9 cellular contexts compared by ENCODE assay signal in the genomic region with DNA sequence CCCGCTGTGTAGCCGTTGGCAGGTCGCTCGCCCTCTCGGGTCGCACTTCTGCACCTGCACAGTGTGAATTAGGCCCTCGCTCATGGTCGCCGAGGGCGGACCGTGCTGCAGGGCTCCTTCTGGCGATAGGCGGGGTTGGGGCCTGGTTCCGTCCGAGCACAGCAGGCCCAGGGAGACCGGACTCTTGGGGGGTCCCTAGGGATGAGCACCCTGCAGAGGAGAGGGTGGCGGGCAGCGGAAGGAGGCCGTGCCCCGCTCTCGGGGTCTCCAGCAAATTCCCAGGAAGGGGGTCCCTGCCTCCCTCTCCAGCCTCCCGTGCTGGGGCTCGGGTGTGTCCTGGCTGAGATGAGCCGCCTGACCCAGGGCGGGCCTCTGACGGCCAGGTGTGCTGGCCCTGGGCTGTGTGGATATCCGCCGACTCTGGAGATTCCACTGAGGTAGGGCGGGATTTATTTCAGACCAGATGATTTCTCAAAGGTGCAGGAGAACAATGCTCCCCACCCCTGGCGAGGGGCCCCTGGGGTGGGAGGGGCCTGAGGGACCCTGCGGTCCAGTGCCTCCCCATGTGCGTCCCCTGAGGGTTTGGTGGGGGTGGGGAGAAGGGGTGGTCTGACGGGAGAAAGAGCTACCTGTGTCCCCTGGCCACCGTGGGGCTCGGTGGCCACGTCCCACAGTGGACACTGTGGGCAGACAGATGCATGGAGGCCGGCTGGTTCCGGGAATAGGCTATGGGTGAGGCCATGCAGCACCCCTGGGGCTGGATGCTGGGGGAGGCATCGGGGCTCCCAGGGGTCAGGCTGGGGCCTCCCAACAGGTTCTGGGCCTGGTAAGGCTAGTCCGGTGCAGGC. TPM values are rescaled to one million over a fixed set of nuclear protein-coding genes. Genes with fewer than 3 reads are reported as not detected.
A peak's percentile ranks its signal among the peaks of the same experiment; 100 is the strongest.
DNase-seq lines count a peak whose midpoint lies in the region; ATAC-seq, FAIRE-seq and TF ChIP-seq lines count a peak whose summit lies in the region.
"Had no signal": no experiment of that assay in that cellular context is flagged by ENCODE, and none has a peak within 500 bp of the region (broad histone marks: within the 10 kb centered on the region; RNA-seq: fewer than 3 reads in every experiment).

No MANE protein-coding gene starts in this region.

- FAIRE-seq in astrocyte (lab: Jason Lieb, UNC), result no peak
- FAIRE-seq: endometrium had no signal

- intact Hi-C loops in transverse colon (cut with DNase I; ENCODE audit: low total_unique reads), result no loop called here

- TF ChIP-seq EP300 in transverse colon (IDR thresholded peaks at IDR 0.05; ENCODE audit: low read depth), result no peak

- peak; percentile 9 for TF ChIP-seq POLR2A in transverse colon (IDR thresholded peaks at IDR 0.05)

- H4K20me1 ChIP-seq in astrocyte (ENCODE audit: insufficient read depth, low read length), result no peaks in the 10 kb centered on the region

- H3K9ac ChIP-seq in astrocyte (ENCODE audit: low read length), result peak overlapping the region; percentile 58

- peaks cover 12% of the 10 kb centered on the region for H3K4me1 ChIP-seq in astrocyte (ENCODE audit: insufficient read depth, low read length)
- peaks cover 0 to 20% (median 12%) of the 10 kb centered on the region in 4 donors for H3K4me1 ChIP-seq in transverse colon

- H3K9me3 Mint-ChIP-seq in astrocyte (ENCODE audit: unreplicated experiment), result no peaks in the 10 kb centered on the region

- no peak overlapping the region for H3K27ac Mint-ChIP-seq in astrocyte (ENCODE audit: unreplicated experiment)

- TF ChIP-seq CTCF in AG04450 (IDR thresholded peaks at IDR 0.05; ENCODE audit: low read depth, low read length), result no peak
- TF ChIP-seq CTCF in astrocyte (IDR thresholded peaks at IDR 0.05; ENCODE audit: insufficient read depth, low read depth, low read length), result no peak
- TF ChIP-seq CTCF in transverse colon (IDR thresholded peaks at IDR 0.05), result no peak

- no peak overlapping the region for H3K27ac ChIP-seq in AG04450 (ENCODE audit: low read depth, low read length)
- no peak overlapping the region for H3K27ac ChIP-seq in astrocyte (ENCODE audit: low read depth, low read length)
- peak overlapping the region; percentile 71 to 82 (median 78) for H3K27ac ChIP-seq in transverse colon

- POLR2A ChIA-PET in AG04450 (lab: Yijun Ruan, JAX), result no interaction called here

- H3K4me1 Mint-ChIP-seq in astrocyte (ENCODE audit: low read depth, unreplicated experiment), result no peaks in the 10 kb centered on the region

- WGBS in transverse colon (ENCODE audit: low coverage in 1 of 2), 2 donors, result 54% methylated on average over 30 of the region's 40 CpGs; no CpG with 5 or more reads in 1 of the 2 donors

- in situ Hi-C loops in transverse colon (cut with MboI; ENCODE audit: low pct_ligation_motif_present in 1 of 4, low pct_unique_long_range_greater_than_20kb in 1 of 4, low sequenced_read_pairs in 3 of 4), result loop anchor here in 1 of 4 donors (5.0 kb wide), 1 partner anchor 47 kb away; no protein-coding TSS in a partner anchor

- DNase-seq in AG04450 (ENCODE audit: low read depth, low spot score), result no peak
- peak; percentile 72 for DNase-seq in H7
- DNase-seq in astrocyte (ENCODE audit: low read depth), result no peak
- DNase-seq in left lobe of liver (ENCODE audit: low spot score), result no peak
- peak; percentile 32 for DNase-seq in transverse colon
- DNase-seq in NCI-H446 (lab: John Stamatoyannopoulos, UW), result no peak
- no peak for DNase-seq in medulla oblongata (ENCODE audit: extremely low spot score)

- ATAC-seq in left lobe of liver (peak; percentile 7), GM21576 (IDR thresholded peaks at IDR 0.05; ENCODE audit: unreplicated experiment) (no peak)

- CTCF ChIA-PET in AG04450 (lab: Charles Lee), result no interaction called here

- peak overlapping the region; percentile 56 for H3K4me3 ChIP-seq in AG04450 (ENCODE audit: low read depth, low read length)
- H3K4me3 ChIP-seq in H7 (ENCODE audit: insufficient read depth, low read depth, low read length), result peak overlapping the region; percentile 42
- H3K4me3 ChIP-seq in astrocyte (ENCODE audit: insufficient read depth, low read depth, low read length), result peak overlapping the region; percentile 42
- H3K4me3 ChIP-seq in transverse colon, result peak overlapping the region; percentile 34 to 66 (median 54)

- no peaks in the 10 kb centered on the region for H3K27me3 Mint-ChIP-seq in astrocyte (ENCODE audit: low read depth, unreplicated experiment)

- H3K4me3 Mint-ChIP-seq in astrocyte (ENCODE audit: unreplicated experiment), result peak overlapping the region; percentile 73

- H3K36me3 ChIP-seq in H7 (replicated peaks; ENCODE audit: control insufficient read depth, insufficient read depth, low read length), result no peaks in the 10 kb centered on the region
- no peaks in the 10 kb centered on the region for H3K36me3 ChIP-seq in astrocyte (ENCODE audit: insufficient read depth, low read length)
- H3K36me3 ChIP-seq in transverse colon, result no peaks in the 10 kb centered on the region

- no peaks in the 10 kb centered on the region for H3K27me3 ChIP-seq in AG04450 (ENCODE audit: control insufficient read depth, insufficient read depth, low read length)
- H3K27me3 ChIP-seq in H7 (ENCODE audit: control insufficient read depth, insufficient read depth, low read length), result peaks cover 15% of the 10 kb centered on the region
- H3K27me3 ChIP-seq in astrocyte (ENCODE audit: insufficient read depth, low read length), result no peaks in the 10 kb centered on the region
- no peaks in the 10 kb centered on the region for H3K27me3 ChIP-seq in transverse colon

- H3K79me2 ChIP-seq in astrocyte (ENCODE audit: insufficient read depth, low read length), result no peaks in the 10 kb centered on the region

- H3K36me3 Mint-ChIP-seq in astrocyte (ENCODE audit: low read depth, unreplicated experiment), result peaks cover 3% of the 10 kb centered on the region

- H2AFZ ChIP-seq in astrocyte (ENCODE audit: low read depth, low read length), result peak overlapping the region; percentile 80

- peak overlapping the region; percentile 77 for H3K4me2 ChIP-seq in astrocyte (ENCODE audit: low read length)

- H3K9me3 ChIP-seq in AG04450 (ENCODE audit: control insufficient read depth, insufficient read depth, low read length) (no peaks in the 10 kb centered on the region; the same call in 1 of the 2 replicates), astrocyte (ENCODE audit: insufficient read depth, low read depth, low read length) (no peaks in the 10 kb centered on the region), transverse colon (no peaks in the 10 kb centered on the region)

RNA-seq across cellular contexts. Expression of a gene that starts 0.9 kb away (rescaled TPM):
- 1.1 TPM in 2 replicates for polyA plus RNA-seq in AG04450 (2011; rRNA removed)
- polyA minus RNA-seq in AG04450 (2011; rRNA and poly(A)+ RNA removed), result 1.3 and 1.8 TPM in 2 replicates
- 7.4 and 24.5 TPM in 2 replicates for total RNA-seq in H7 (2014; rRNA removed; shearing (Covaris generic))
- total RNA-seq in astrocyte (2.1 and 3.4 TPM in 2 replicates), left lobe of liver (2.2 TPM), transverse colon (10 to 100 TPM in 1 of 4 donors, 1 to 10 TPM in 3; 1.4 to 32.9 (median 2.7) TPM)

RNA-seq across cellular contexts. Expression of a gene that starts 27.1 kb away (rescaled TPM):
- polyA plus RNA-seq in AG04450 (2011; rRNA removed), result 56.3 and 72.0 TPM in 2 replicates
- polyA minus RNA-seq in AG04450 (2011; rRNA and poly(A)+ RNA removed), result 23.9 and 28.1 TPM in 2 replicates
- total RNA-seq in H7 (2014; rRNA removed; shearing (Covaris generic)), result 75.3 and 82.2 TPM in 2 replicates
- total RNA-seq in astrocyte, result 44.5 and 45.1 TPM in 2 replicates
- 12.3 TPM for total RNA-seq in left lobe of liver
- total RNA-seq in transverse colon, result 10 to 100 TPM in 3 of 4 donors, 1 to 10 TPM in 1; 7.6 to 47.5 (median 31.6) TPM

RNA-seq across cellular contexts. Expression of a gene that starts 36.1 kb away (rescaled TPM):
- polyA plus RNA-seq in AG04450 (2011; rRNA removed), result 13.1 and 20.8 TPM in 2 replicates
- polyA minus RNA-seq in AG04450 (2011; rRNA and poly(A)+ RNA removed), result 7.5 and 12.2 TPM in 2 replicates
- total RNA-seq in H7 (2014; rRNA removed; shearing (Covaris generic)), result 69.7 and 86.0 TPM in 2 replicates
- total RNA-seq in astrocyte (26.8 and 29.3 TPM in 2 replicates), left lobe of liver (30.3 TPM), transverse colon (100 to 1,000 TPM in 1 of 4 donors, 10 to 100 TPM in 3; 66.1 to 116 (median 86.6) TPM)

RNA-seq across cellular contexts. Expression of a gene that starts 36.3 kb away (rescaled TPM):
- polyA plus RNA-seq in AG04450 (2011; rRNA removed), result 7.0 and 8.5 TPM in 2 replicates
- polyA minus RNA-seq in AG04450 (2011; rRNA and poly(A)+ RNA removed), result 5.3 and 8.8 TPM in 2 replicates
- 54.0 and 69.0 TPM in 2 replicates for total RNA-seq in H7 (2014; rRNA removed; shearing (Covaris generic))
- 10.2 and 15.0 TPM in 2 replicates for total RNA-seq in astrocyte
- total RNA-seq in left lobe of liver, result 4.5 TPM
- total RNA-seq in transverse colon, result 100 to 1,000 TPM in 1 of 4 donors, 10 to 100 TPM in 1, 1 to 10 TPM in 2; 5.9 to 175 (median 23.1) TPM

Comparison
In these comparisons a context has a peak if more than half of its experiments do, and no peak if none do; other contexts are left out.
1. DNase-seq: peak in H7 (single experiment) and transverse colon (single experiment); none in AG04450 (single experiment), astrocyte (single experiment), left lobe of liver (single experiment), NCI-H446 (0 of 2) and medulla oblongata (single experiment).
2. H3K27ac ChIP-seq: peak in transverse colon (4 of 4); none in AG04450 (single experiment) and astrocyte (single experiment).
3. Peak in every context shown above with its lines, with median percentiles within 50 percentile points of each other: H3K4me3 ChIP-seq.